Comparison of ENCODE assay signal across 16 cellular contexts in genomic region chr6:150719099-150719767, GRCh38.
A peak's percentile ranks its signal among the peaks of the same experiment; 100 is the strongest.
DNase-seq lines count a peak whose midpoint lies in the region; ATAC-seq, FAIRE-seq and TF ChIP-seq lines count a peak whose summit lies in the region.
"Had no signal": no experiment of that assay in that cellular context is flagged by ENCODE, and none has a peak within 500 bp of the region (broad histone marks: within the 10 kb centered on the region; RNA-seq: fewer than 3 reads in every experiment).

No MANE protein-coding gene starts in this region.

- H3K27me3 ChIP-seq in H1 (replicated peaks in 1 of 4; ENCODE audit: control insufficient read depth in 3 of 4, extremely low read depth in 1 of 4, insufficient read depth in 3 of 4, low read length in 3 of 4) (no peaks in the 10 kb centered on the region), small intestine (ENCODE audit: control insufficient read depth in 2 of 2, insufficient read depth in 2 of 2, low read length in 2 of 2) (no peaks in the 10 kb centered on the region)
- H3K27me3 ChIP-seq: sigmoid colon had no signal

- no peak overlapping the region for H3K4ac ChIP-seq in H1 (replicated peaks; ENCODE audit: insufficient read length, low read depth, low read length)

- TF ChIP-seq CTCF in H1 (IDR thresholded peaks at IDR 0.05; ENCODE audit: control extremely low read depth in 1 of 3, insufficient read depth in 1 of 3, low read depth in 1 of 3, low read length in 3 of 3): no peak
- TF ChIP-seq CTCF in progenitor cell of endocrine pancreas (IDR thresholded peaks at IDR 0.05; ENCODE audit: unreplicated experiment): no peak

- H3K36me3 Mint-ChIP-seq in progenitor cell of endocrine pancreas (ENCODE audit: insufficient read depth): no peaks in the 10 kb centered on the region

- H3K4me3 ChIP-seq in H1 (ENCODE audit: extremely low read depth in 1 of 4, insufficient read depth in 2 of 4, low read depth in 3 of 4, low read length in 4 of 4): no peak overlapping the region
- no peak overlapping the region for H3K4me3 ChIP-seq in small intestine (ENCODE audit: low read depth in 1 of 2, low read length in 2 of 2)
- H3K4me3 ChIP-seq: sigmoid colon had no signal

- no peaks in the 10 kb centered on the region for H3K79me2 ChIP-seq in H1 (ENCODE audit: control insufficient read depth in 1 of 2, insufficient read depth in 2 of 2, low read length in 2 of 2)

- no peak for DNase-seq in GM19239 (ENCODE audit: insufficient read length, low spot score)
- peak; percentile 29 for DNase-seq in NCI-H345 treated with DMSO at 0.1 percent for 48 hours (lab: John Stamatoyannopoulos, UW; ENCODE audit: unreplicated experiment)
- DNase-seq in H1 (ENCODE audit: low read depth in 1 of 2, low spot score in 2 of 2): no peak
- no peak for DNase-seq in progenitor cell of endocrine pancreas (ENCODE audit: low spot score, unreplicated experiment)
- DNase-seq in MV-4-11 (lab: John Stamatoyannopoulos, UW): no peak
- DNase-seq in small intestine: no peak
- DNase-seq: activated CD8-positive, alpha-beta T cell treated with anti-CD3 and anti-CD28 coated beads, Interleukin-2, amount 10 ng/mL, durations not matched to agents 7 days and 5 days; H9; NCI-H1092; sigmoid colon; stimulated activated CD4-positive, alpha-beta T cell treated with anti-CD3 and anti-CD28 coated beads, Interleukin-4, amount 100 ng/mL, for 1 hour; stimulated activated CD8-positive, alpha-beta memory T cell treated with anti-CD3 and anti-CD28 coated beads, Interleukin-4, amount 100 ng/mL, for 48 hours had no signal

- peak overlapping the region; percentile 74 for H3K27ac Mint-ChIP-seq in progenitor cell of endocrine pancreas
- H3K27ac Mint-ChIP-seq: activated CD8-positive, alpha-beta T cell treated with anti-CD3 and anti-CD28 coated beads, Interleukin-2, amount 10 ng/mL, durations not matched to agents 7 days and 5 days; H9 had no signal

- H2BK120ac ChIP-seq in H1 (replicated peaks; ENCODE audit: low read depth, low read length): no peak overlapping the region

- no peak overlapping the region for H3K4me3 Mint-ChIP-seq in progenitor cell of endocrine pancreas (ENCODE audit: low read depth)
- H3K4me3 Mint-ChIP-seq: activated CD8-positive, alpha-beta T cell treated with anti-CD3 and anti-CD28 coated beads, Interleukin-2, amount 10 ng/mL, durations not matched to agents 7 days and 5 days; H9 had no signal

- H4K91ac ChIP-seq in H1 (replicated peaks; ENCODE audit: insufficient read length, low read length): no peak overlapping the region

- H3K14ac ChIP-seq in H1 (ENCODE audit: insufficient read length): no peak overlapping the region

- H3K9me3 ChIP-seq in H1 (ENCODE audit: insufficient read depth in 2 of 2, low read depth in 1 of 2, low read length in 1 of 2) (no peaks in the 10 kb centered on the region), small intestine (ENCODE audit: control insufficient read depth, low read depth) (no peaks in the 10 kb centered on the region)
- H3K9me3 ChIP-seq: neutrophil, sigmoid colon had no signal

- CTCF ChIA-PET in H1 (lab: Charles Lee; ENCODE audit: partially characterized antibody): interaction anchor here (0.6 to 1.9 kb wide), 9 partner anchors 16 to 163 kb away, joined by 3 to 6 read pairs (median 4); no protein-coding TSS in a partner anchor

- H2BK12ac ChIP-seq in H1 (ENCODE audit: low read depth, low read length): no peak overlapping the region; the same call in 1 of the 2 replicates

- no peak overlapping the region for H3K9ac ChIP-seq in H1 (replicated peaks in 1 of 4; ENCODE audit: extremely low read depth in 1 of 4, low read depth in 3 of 4, low read length in 3 of 4)

- FAIRE-seq in GM19239 (lab: Jason Lieb, UNC) (peak; percentile 8), H1 (lab: Jason Lieb, UNC) (no peak), small intestine (lab: Jason Lieb, UNC) (no peak)
- FAIRE-seq: GM12891 had no signal

- H3K4me1 ChIP-seq in H1 (replicated peaks in 1 of 4; ENCODE audit: control insufficient read depth in 3 of 4, insufficient read depth in 4 of 4, low read length in 3 of 4) (peaks cover 2 to 11% (median 9%) of the 10 kb centered on the region in 4 experiments; a peak in 5 of 7 replicates), small intestine (ENCODE audit: control insufficient read depth in 2 of 2, insufficient read depth in 1 of 2, low read depth in 1 of 2, low read length in 1 of 2) (no peaks in the 10 kb centered on the region)
- H3K4me1 ChIP-seq: sigmoid colon had no signal

- POLR2A ChIA-PET in H1 (lab: Charles Lee; ENCODE audit: partially characterized antibody): no interaction called here

- no peak for TF ChIP-seq EP300 in H1 (IDR thresholded peaks at IDR 0.05; ENCODE audit: borderline replicate concordance in 1 of 2, low read depth in 2 of 2, low read length in 2 of 2)

- no peaks in the 10 kb centered on the region for H4K20me1 ChIP-seq in H1 (replicated peaks in 1 of 2; ENCODE audit: control insufficient read depth in 1 of 2, insufficient read depth in 2 of 2, low read length in 2 of 2)

- H3K36me3 ChIP-seq in H1 (ENCODE audit: control insufficient read depth in 2 of 4, insufficient read depth in 4 of 4, low read length in 3 of 4) (no peaks in the 10 kb centered on the region), small intestine (ENCODE audit: control insufficient read depth in 2 of 2, insufficient read depth in 2 of 2, low read length in 2 of 2) (no peaks in the 10 kb centered on the region)
- H3K36me3 ChIP-seq: neutrophil, sigmoid colon had no signal

- no peak for TF ChIP-seq POLR2A in H1 (IDR thresholded peaks at IDR 0.05; ENCODE audit: control extremely low read depth in 1 of 2, low read depth in 2 of 2, low read length in 2 of 2)

- no peak overlapping the region for H4K8ac ChIP-seq in H1 (ENCODE audit: extremely low read depth, insufficient read depth, low read length)

- H3K23me2 ChIP-seq in H1 (ENCODE audit: low read depth, low read length): no peaks in the 10 kb centered on the region

- no peak overlapping the region for H3K27ac ChIP-seq in H1 (ENCODE audit: low read depth, low read length)
- no peak overlapping the region for H3K27ac ChIP-seq in small intestine (ENCODE audit: low read depth in 1 of 2, low read length in 1 of 2)
- H3K27ac ChIP-seq: neutrophil, sigmoid colon had no signal

- no peaks in the 10 kb centered on the region for H3K79me1 ChIP-seq in H1 (ENCODE audit: low read depth, low read length)

- no peak for ATAC-seq in HG02840 (IDR thresholded peaks at IDR 0.05; ENCODE audit: low FRiP score, unreplicated experiment)
- ATAC-seq: activated CD8-positive, alpha-beta T cell treated with anti-CD3 and anti-CD28 coated beads, Interleukin-2, amount 10 ng/mL, durations not matched to agents 7 days and 5 days; Panc1 had no signal

- no peaks in the 10 kb centered on the region for H3K9me3 Mint-ChIP-seq in progenitor cell of endocrine pancreas (ENCODE audit: low read depth)
- H3K9me3 Mint-ChIP-seq: H9 had no signal

- 88% methylated on average over 7 of the region's 7 CpGs; no CpG with 5 or more reads in 1 of the 2 experiments for WGBS in H1 (ENCODE audit: extremely low coverage in 1 of 2, insufficient coverage in 1 of 2, insufficient read length in 1 of 2, insufficient replicate concordance in 2 of 2, low coverage in 1 of 2, low lambda C conversion rate in 2 of 2, missing lambda C conversion rate in 1 of 2), 2 experiments
- WGBS in small intestine, 3 donors: 64 to 78% (median 77%) methylated on average over 7 of the region's 7 CpGs

- no peaks in the 10 kb centered on the region for H3K27me3 Mint-ChIP-seq in progenitor cell of endocrine pancreas

- no peak overlapping the region for H4K5ac ChIP-seq in H1 (ENCODE audit: insufficient read length, low read depth, low read length)

- H3K56ac ChIP-seq in H1 (replicated peaks; ENCODE audit: insufficient read length, low read depth, low read length): no peak overlapping the region

- H3K4me2 ChIP-seq in H1 (ENCODE audit: insufficient read depth in 1 of 2, low read depth in 2 of 2, low read length in 2 of 2): no peak overlapping the region

- peak overlapping the region; percentile 55; the same call in 1 of the 2 replicates for H2BK20ac ChIP-seq in H1 (ENCODE audit: low read length)

- H2AFZ ChIP-seq in H1 (ENCODE audit: low read length): no peak overlapping the region

- no peak overlapping the region for H3K18ac ChIP-seq in H1 (ENCODE audit: extremely low read depth, low read length)

- H2BK5ac ChIP-seq in H1 (ENCODE audit: low read depth, low read length): no peak overlapping the region

- H3K23ac ChIP-seq in H1 (ENCODE audit: insufficient read length): no peak overlapping the region

- H3K4me1 Mint-ChIP-seq in progenitor cell of endocrine pancreas (ENCODE audit: low read depth): peaks cover 41% of the 10 kb centered on the region

- TF ChIP-seq RAD21 in H1 (IDR thresholded peaks at IDR 0.05 in 1 of 2, conservative IDR thresholded peaks at IDR 0.05 in 1 of 2; ENCODE audit: low read depth in 2 of 2, low read length in 2 of 2): no peak

- peak overlapping the region; percentile 61; the same call in 1 of the 2 replicates for H2BK15ac ChIP-seq in H1 (ENCODE audit: low read length)

- no peak overlapping the region for H2AK5ac ChIP-seq in H1 (ENCODE audit: low read depth, low read length)

TF ChIP-seq in H1, 55 proteins besides CTCF, POLR2A, EP300 and RAD21:
- TF ChIP-seq TEAD4 (IDR thresholded peaks at IDR 0.05; ENCODE audit: low read depth, low read length): no peak
- TF ChIP-seq SRF (IDR thresholded peaks at IDR 0.05; ENCODE audit: low read depth, low read length): no peak
- no peak for TF ChIP-seq ATF3 (IDR thresholded peaks at IDR 0.05; ENCODE audit: insufficient read depth, low read depth, low read length)
- no peak for TF ChIP-seq KDM5A (IDR thresholded peaks at IDR 0.05; ENCODE audit: low read length)
- TF ChIP-seq MAFK (IDR thresholded peaks at IDR 0.05; ENCODE audit: low read depth, low read length): no peak
- TF ChIP-seq HDAC6 (IDR thresholded peaks at IDR 0.05; ENCODE audit: low read depth, low read length): no peak
- TF ChIP-seq CBX5 (IDR thresholded peaks at IDR 0.05; ENCODE audit: low read depth, low read length): no peak
- TF ChIP-seq E2F6 (IDR thresholded peaks at IDR 0.05): no peak
TF ChIP-seq in H1: peak in this region for 0.
